Comparison of ENCODE assay signal across 8 cellular contexts in genomic region chr11:125165664-125166346, GRCh38. TPM values are rescaled to one million over a fixed set of nuclear protein-coding genes. Genes with fewer than 3 reads are reported as not detected.
DNase-seq lines count a peak whose midpoint lies in the region; ATAC-seq and TF ChIP-seq lines count a peak whose summit lies in the region.

No MANE protein-coding gene starts in this region.

- peaks cover 17% of the 10 kb centered on the region for H3K4me1 Mint-ChIP-seq in activated T-cell treated with anti-CD3 and anti-CD28 coated beads, Interleukin-2, amount 50 U/mL, for 4 hours (ENCODE audit: low read depth)
- H3K4me1 Mint-ChIP-seq in T-helper 17 cell: peaks cover 21% of the 10 kb centered on the region

- no peak for TF ChIP-seq EP300 in gastroesophageal sphincter (IDR thresholded peaks at IDR 0.05)

- TF ChIP-seq CTCF in gastroesophageal sphincter (IDR thresholded peaks at IDR 0.05): no peak
- no peak for TF ChIP-seq CTCF in prostate gland (IDR thresholded peaks at IDR 0.05)

- H3K9me3 Mint-ChIP-seq in activated T-cell treated with anti-CD3 and anti-CD28 coated beads, Interleukin-2, amount 50 U/mL, for 4 hours: no peaks in the 10 kb centered on the region

- H3K4me1 ChIP-seq in gastroesophageal sphincter (peaks cover 0 to 64% (median 6%) of the 10 kb centered on the region in 3 donors), prostate gland (replicated peaks) (peaks cover 14% of the 10 kb centered on the region)

- no peaks in the 10 kb centered on the region for H3K9me3 ChIP-seq in T-helper 17 cell (ENCODE audit: control insufficient read depth, low read length, poor library complexity, severe bottlenecking)
- H3K9me3 ChIP-seq in gastroesophageal sphincter: no peaks in the 10 kb centered on the region
- H3K9me3 ChIP-seq in prostate gland: no peaks in the 10 kb centered on the region

- DNase-seq in activated T-cell treated with anti-CD3 and anti-CD28 coated beads, Interleukin-2, amount 50 U/mL, for 4 hours: no peak
- DNase-seq in activated T-cell treated with anti-CD3 and anti-CD28 coated beads, Interleukin-2, amount 50 U/mL, for 48 hours: no peak
- no peak for DNase-seq in T-helper 17 cell
- DNase-seq in prostate gland (ENCODE audit: low spot score): no peak
- DNase-seq in UCSD-AML1 (lab: John Stamatoyannopoulos, UW; ENCODE audit: unreplicated experiment): no peak
- no peak for DNase-seq in HT-29 (ENCODE audit: low spot score)

- H3K27ac ChIP-seq in gastroesophageal sphincter (peak overlapping the region; percentile 60 to 91 (median 86)), prostate gland (peak overlapping the region; percentile 85 to 88)

- no peak for ATAC-seq in activated T-cell treated with anti-CD3 and anti-CD28 coated beads, Interleukin-2, amount 50 U/mL, for 4 hours
- ATAC-seq in T-helper 17 cell (no peak), gastroesophageal sphincter (no peak), GM21786 (IDR thresholded peaks at IDR 0.05; ENCODE audit: unreplicated experiment) (no peak)

- intact Hi-C loops in prostate gland (cut with DNase I): loop anchor here (2.0 to 10.0 kb wide), 4 partner anchors 51 to 239 kb away; no protein-coding TSS in a partner anchor

- H3K36me3 ChIP-seq in gastroesophageal sphincter (no peaks in the 10 kb centered on the region), prostate gland (no peaks in the 10 kb centered on the region)

- H3K4me3 Mint-ChIP-seq in activated T-cell treated with anti-CD3 and anti-CD28 coated beads, Interleukin-2, amount 50 U/mL, for 4 hours: peak overlapping the region; percentile 79
- peak overlapping the region; percentile 93 for H3K4me3 Mint-ChIP-seq in T-helper 17 cell

- WGBS in gastroesophageal sphincter (ENCODE audit: low coverage in 1 of 2), 2 donors: 2 to 3% methylated on average over 24 to 29 of the region's 46 CpGs
- WGBS in prostate gland: 14% methylated on average over 46 of the region's 46 CpGs

- H3K27me3 Mint-ChIP-seq in activated T-cell treated with anti-CD3 and anti-CD28 coated beads, Interleukin-2, amount 50 U/mL, for 4 hours (ENCODE audit: low read depth): peaks cover 64% of the 10 kb centered on the region
- peaks cover 77% of the 10 kb centered on the region for H3K27me3 Mint-ChIP-seq in T-helper 17 cell

- H3K27me3 ChIP-seq in gastroesophageal sphincter: no peaks in the 10 kb centered on the region
- H3K27me3 ChIP-seq in prostate gland (replicated peaks; ENCODE audit: insufficient read depth): no peaks in the 10 kb centered on the region

- no peak for TF ChIP-seq POLR2A in gastroesophageal sphincter (IDR thresholded peaks at IDR 0.05)
- TF ChIP-seq POLR2A in prostate gland (IDR thresholded peaks at IDR 0.05): no peak

- no peaks in the 10 kb centered on the region for H3K36me3 Mint-ChIP-seq in activated T-cell treated with anti-CD3 and anti-CD28 coated beads, Interleukin-2, amount 50 U/mL, for 4 hours (ENCODE audit: insufficient read depth)
- H3K36me3 Mint-ChIP-seq in T-helper 17 cell (ENCODE audit: low read depth): peaks cover 11% of the 10 kb centered on the region

- peak overlapping the region; percentile 49 to 77 for H3K4me3 ChIP-seq in gastroesophageal sphincter
- H3K4me3 ChIP-seq in prostate gland: peak overlapping the region; percentile 60 to 69

- peak overlapping the region; percentile 84 for H3K27ac Mint-ChIP-seq in T-helper 17 cell

RNA-seq across cellular contexts. Expression of gene PKNOX2, which starts 1.3 kb away (rescaled TPM):
- total RNA-seq in activated T-cell treated with anti-CD3 and anti-CD28 coated beads, Interleukin-2, amount 50 U/mL, for 4 hours: under 1 TPM in 1 of 3 donors, not detected in 2; 0.38 TPM
- total RNA-seq in T-helper 17 cell: not detected
- total RNA-seq in gastroesophageal sphincter: 1 to 10 TPM; 1.2 to 5.7 (median 2.2) TPM
- 10 to 100 TPM; 12.3 to 14.7 TPM for total RNA-seq in prostate gland
- total RNA-seq in HT-29 (2014; rRNA removed; shearing (Covaris generic)): not detected in 2 replicates

RNA-seq across cellular contexts. Expression of gene TMEM218, which starts 54.4 kb away (rescaled TPM):
- total RNA-seq in activated T-cell treated with anti-CD3 and anti-CD28 coated beads, Interleukin-2, amount 50 U/mL, for 4 hours: 10 to 100 TPM; 10.6 to 13.1 (median 12.3) TPM
- 1 to 10 TPM; 7.0 to 9.9 TPM for total RNA-seq in T-helper 17 cell
- total RNA-seq in gastroesophageal sphincter: 10 to 100 TPM; 14.7 to 20.0 (median 17.3) TPM
- 10 to 100 TPM; 17.7 to 33.5 TPM for total RNA-seq in prostate gland
- total RNA-seq in HT-29 (2014; rRNA removed; shearing (Covaris generic)): 20.9 and 26.1 TPM in 2 replicates
